ENCODE assay signal across 1 cellular context in the genomic region with DNA sequence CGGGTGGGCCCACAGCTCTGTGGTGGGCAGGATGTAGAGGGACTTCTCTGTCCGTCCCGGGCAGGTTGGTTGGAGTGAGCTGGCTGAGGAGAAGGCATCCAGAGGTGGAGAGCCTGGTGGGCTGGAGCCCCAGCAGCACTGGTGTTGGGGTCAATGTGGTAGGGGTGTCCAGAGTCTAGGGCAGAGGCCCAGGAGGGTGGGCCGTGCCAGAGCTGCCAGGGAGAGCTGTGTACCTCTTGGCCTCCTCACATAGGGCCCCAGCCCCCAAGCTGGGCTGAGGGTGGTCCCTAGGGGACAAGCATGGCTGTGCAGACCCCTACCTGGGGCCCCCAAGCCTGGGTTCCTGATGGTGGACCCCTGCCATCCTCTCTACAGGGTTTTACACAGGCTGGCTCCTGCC.
TF ChIP-seq lines count a peak whose summit lies in the region.

No MANE protein-coding gene starts in this region.

TF ChIP-seq in GM23338, 12 proteins besides CTCF, POLR2A, EP300 and RAD21:
- TF ChIP-seq JUNB (IDR thresholded peaks at IDR 0.05; ENCODE audit: unreplicated experiment) (no peak), POLR2AphosphoS5 (IDR thresholded peaks at IDR 0.05; ENCODE audit: low read depth) (no peak), ZNF331 (CRISPR knock-in tag; IDR thresholded peaks at IDR 0.05; ENCODE audit: low read depth) (no peak), ZNF114 (CRISPR knock-in tag; IDR thresholded peaks at IDR 0.05) (no peak)
- TF ChIP-seq, protein P1, sequence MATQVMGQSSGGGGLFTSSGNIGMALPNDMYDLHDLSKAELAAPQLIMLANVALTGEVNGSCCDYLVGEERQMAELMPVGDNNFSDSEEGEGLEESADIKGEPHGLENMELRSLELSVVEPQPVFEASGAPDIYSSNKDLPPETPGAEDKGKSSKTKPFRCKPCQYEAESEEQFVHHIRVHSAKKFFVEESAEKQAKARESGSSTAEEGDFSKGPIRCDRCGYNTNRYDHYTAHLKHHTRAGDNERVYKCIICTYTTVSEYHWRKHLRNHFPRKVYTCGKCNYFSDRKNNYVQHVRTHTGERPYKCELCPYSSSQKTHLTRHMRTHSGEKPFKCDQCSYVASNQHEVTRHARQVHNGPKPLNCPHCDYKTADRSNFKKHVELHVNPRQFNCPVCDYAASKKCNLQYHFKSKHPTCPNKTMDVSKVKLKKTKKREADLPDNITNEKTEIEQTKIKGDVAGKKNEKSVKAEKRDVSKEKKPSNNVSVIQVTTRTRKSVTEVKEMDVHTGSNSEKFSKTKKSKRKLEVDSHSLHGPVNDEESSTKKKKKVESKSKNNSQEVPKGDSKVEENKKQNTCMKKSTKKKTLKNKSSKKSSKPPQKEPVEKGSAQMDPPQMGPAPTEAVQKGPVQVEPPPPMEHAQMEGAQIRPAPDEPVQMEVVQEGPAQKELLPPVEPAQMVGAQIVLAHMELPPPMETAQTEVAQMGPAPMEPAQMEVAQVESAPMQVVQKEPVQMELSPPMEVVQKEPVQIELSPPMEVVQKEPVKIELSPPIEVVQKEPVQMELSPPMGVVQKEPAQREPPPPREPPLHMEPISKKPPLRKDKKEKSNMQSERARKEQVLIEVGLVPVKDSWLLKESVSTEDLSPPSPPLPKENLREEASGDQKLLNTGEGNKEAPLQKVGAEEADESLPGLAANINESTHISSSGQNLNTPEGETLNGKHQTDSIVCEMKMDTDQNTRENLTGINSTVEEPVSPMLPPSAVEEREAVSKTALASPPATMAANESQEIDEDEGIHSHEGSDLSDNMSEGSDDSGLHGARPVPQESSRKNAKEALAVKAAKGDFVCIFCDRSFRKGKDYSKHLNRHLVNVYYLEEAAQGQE (IDR thresholded peaks at IDR 0.05; ENCODE audit: unreplicated experiment): no peak
